ENCODE assay signal across 16 cellular contexts in the genomic region with DNA sequence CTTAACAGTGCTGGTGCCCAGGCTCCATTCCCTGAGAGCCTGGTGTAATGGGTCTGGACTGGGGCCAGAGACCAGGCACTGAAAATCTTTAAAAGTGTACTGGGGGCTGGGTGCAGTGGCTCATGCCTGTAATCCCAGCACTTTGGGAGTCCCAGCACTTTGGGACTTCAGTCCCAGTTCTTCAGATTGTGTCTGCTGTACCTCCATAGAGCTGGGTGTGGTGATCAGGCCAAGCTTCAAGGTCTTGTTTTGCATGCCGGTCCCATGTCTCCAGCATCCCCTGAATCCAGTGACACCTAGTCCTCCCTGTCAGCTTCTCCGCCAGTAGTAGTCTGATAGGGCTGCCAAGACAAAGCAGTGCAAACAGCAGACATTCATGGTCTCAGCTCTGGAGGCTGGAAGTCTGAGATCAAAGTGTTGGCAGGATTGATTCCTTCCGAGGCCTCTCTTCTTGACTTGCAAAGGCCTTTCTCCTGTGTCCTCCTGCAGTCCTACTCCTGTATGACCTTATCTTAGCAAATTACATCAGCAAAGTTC.
DNase-seq lines count a peak whose midpoint lies in the region; ATAC-seq, FAIRE-seq and TF ChIP-seq lines count a peak whose summit lies in the region.
"Had no signal": no experiment of that assay in that cellular context is flagged by ENCODE, and none has a peak within 500 bp of the region (broad histone marks: within the 10 kb centered on the region; RNA-seq: fewer than 3 reads in every experiment).

No MANE protein-coding gene starts in this region.

- H3K4me3 Mint-ChIP-seq in activated B cell treated with CpG ODN at 0.5 μM for 24 hours = peak overlapping the region; percentile 15
- no peak overlapping the region for H3K4me3 Mint-ChIP-seq in memory B cell
- H3K4me3 Mint-ChIP-seq: CD4-positive, alpha-beta T cell had no signal

- no peak overlapping the region for H2AK5ac ChIP-seq in mesendoderm (ENCODE audit: low read length)

- no peak overlapping the region for H4K5ac ChIP-seq in mesendoderm (ENCODE audit: low read length)

- H3K36me3 Mint-ChIP-seq in activated B cell treated with CpG ODN at 0.5 μM for 24 hours (ENCODE audit: low read depth) (no peaks in the 10 kb centered on the region), memory B cell (no peaks in the 10 kb centered on the region)

- no peak overlapping the region for H3K4me2 ChIP-seq in mesendoderm (ENCODE audit: low read length)

- no peak overlapping the region for H3K56ac ChIP-seq in mesendoderm (ENCODE audit: low read length)

- H3K23ac ChIP-seq in mesendoderm (ENCODE audit: low read length) = no peak overlapping the region

- H3K27me3 ChIP-seq in mesendoderm (ENCODE audit: insufficient read depth, low read length, poor library complexity) (no peaks in the 10 kb centered on the region), right cardiac atrium (ENCODE audit: control insufficient read depth, insufficient read depth) (no peaks in the 10 kb centered on the region)

- no peaks in the 10 kb centered on the region for H3K79me1 ChIP-seq in mesendoderm (ENCODE audit: low read length)

- H3K4me1 ChIP-seq in HEK293 (ENCODE audit: control insufficient read depth, insufficient read depth, low read length) (no peaks in the 10 kb centered on the region), mesendoderm (ENCODE audit: control insufficient read depth, low read depth, low read length) (no peaks in the 10 kb centered on the region), right cardiac atrium (ENCODE audit: control insufficient read depth, insufficient read depth, low read length) (no peaks in the 10 kb centered on the region)

- no peak overlapping the region for H2BK5ac ChIP-seq in mesendoderm (ENCODE audit: low read length)

- H3K27ac Mint-ChIP-seq in activated B cell treated with CpG ODN at 0.5 μM for 24 hours = no peak overlapping the region
- peak overlapping the region; percentile 24 for H3K27ac Mint-ChIP-seq in memory B cell
- H3K27ac Mint-ChIP-seq: CD4-positive, alpha-beta T cell had no signal

- CTCF ChIA-PET in HEK293 (lab: Yijun Ruan, JAX) (no interaction called here), activated B cell treated with CpG ODN at 0.5 μM for 24 hours (lab: Charles Lee) (no interaction called here)

- no peak overlapping the region for H3K18ac ChIP-seq in mesendoderm (ENCODE audit: low read length)

- no peak overlapping the region for H3K4ac ChIP-seq in mesendoderm (ENCODE audit: low read depth, low read length)

- H3K27me3 Mint-ChIP-seq in activated B cell treated with CpG ODN at 0.5 μM for 24 hours (no peaks in the 10 kb centered on the region), memory B cell (no peaks in the 10 kb centered on the region)
- H3K27me3 Mint-ChIP-seq: CD4-positive, alpha-beta T cell had no signal

- DNase-seq in GM18507 (ENCODE audit: extremely low spot score, insufficient read length, low read depth) (no peak), activated B cell treated with CpG ODN at 0.5 μM for 24 hours (no peak), memory B cell (ENCODE audit: low spot score in 2 of 2) (no peak), mesendoderm (no peak), NCI-H2227 treated with DMSO at 0.1 percent for 48 hours (lab: John Stamatoyannopoulos, UW) (no peak), right cardiac atrium (no peak)
- DNase-seq: ACHN; C1 segment of cervical spinal cord; Calu3; CD4-positive, alpha-beta T cell; DMS 273 treated with DMSO at 0.1 percent for 48 hours; HCEC 1CT had no signal

- no peak overlapping the region for H4K8ac ChIP-seq in mesendoderm (ENCODE audit: low read depth, low read length)

- H3K9me3 ChIP-seq in HEK293 (ENCODE audit: control insufficient read depth, insufficient read depth, low read depth, low read length) = no peaks in the 10 kb centered on the region
- no peaks in the 10 kb centered on the region for H3K9me3 ChIP-seq in right cardiac atrium (ENCODE audit: control insufficient read depth, low read length)

- H3K9me3 Mint-ChIP-seq in activated B cell treated with CpG ODN at 0.5 μM for 24 hours (no peaks in the 10 kb centered on the region), memory B cell (no peaks in the 10 kb centered on the region)
- H3K9me3 Mint-ChIP-seq: CD4-positive, alpha-beta T cell had no signal

- intact Hi-C loops in activated B cell treated with CpG ODN at 0.5 μM for 24 hours (cut with micrococcal nuclease) = loop anchor here (10.0 kb wide), 1 partner anchor 1725 kb away; no protein-coding TSS in a partner anchor
- intact Hi-C loops in right cardiac atrium (cut with DNase I) = loop anchor here in 3 of 4 donors (10.0 kb wide), 3 partner anchors 525 to 815 kb away; no protein-coding TSS in a partner anchor

- TF ChIP-seq CTCF in HEK293 (tag by site-specific recombination; IDR thresholded peaks at IDR 0.05) = no peak
- TF ChIP-seq CTCF in activated B cell treated with CpG ODN at 0.5 μM for 24 hours (IDR thresholded peaks at IDR 0.05) = no peak

- no peak overlapping the region for H2BK120ac ChIP-seq in mesendoderm (ENCODE audit: low read depth, low read length)

- WGBS in mesendoderm (ENCODE audit: extremely low coverage, insufficient coverage, low lambda C conversion rate) = no CpG with 5 or more reads among the region's 3 CpGs
- WGBS in right cardiac atrium = 85% methylated on average over 3 of the region's 3 CpGs

- FAIRE-seq in GM18507 (lab: Jason Lieb, UNC) = peak; percentile 35
- FAIRE-seq: H1, K562 had no signal

- H3K4me1 Mint-ChIP-seq in activated B cell treated with CpG ODN at 0.5 μM for 24 hours = peaks cover 45% of the 10 kb centered on the region
- peaks cover 41% of the 10 kb centered on the region for H3K4me1 Mint-ChIP-seq in memory B cell

- H3K79me2 ChIP-seq in mesendoderm (ENCODE audit: control insufficient read depth, insufficient read depth, low read length) = no peaks in the 10 kb centered on the region

- no peak overlapping the region for H2BK15ac ChIP-seq in mesendoderm (replicated peaks; ENCODE audit: low read depth)

- H3K9ac ChIP-seq in mesendoderm (ENCODE audit: low read length) = no peak overlapping the region

- H3K27ac ChIP-seq in HEK293 (ENCODE audit: extremely low read depth, low read depth, low read length) (no peak overlapping the region), mesendoderm (ENCODE audit: low read depth, low read length) (no peak overlapping the region), right cardiac atrium (ENCODE audit: low read length) (no peak overlapping the region)

- H3K4me3 ChIP-seq in HEK293 (ENCODE audit: low read depth, low read length) = no peak overlapping the region
- H3K4me3 ChIP-seq in mesendoderm (ENCODE audit: low read length) = no peak overlapping the region
- H3K4me3 ChIP-seq in right cardiac atrium (ENCODE audit: low read length) = no peak overlapping the region
- H3K4me3 ChIP-seq: K562 had no signal

- POLR2A ChIA-PET in HEK293 (lab: Yijun Ruan, JAX) (no interaction called here), activated B cell treated with CpG ODN at 0.5 μM for 24 hours (lab: Charles Lee) (no interaction called here)

- H3K36me3 ChIP-seq in HEK293 (ENCODE audit: control insufficient read depth in 2 of 2, insufficient read depth in 1 of 2, low read length in 2 of 2) = no peaks in the 10 kb centered on the region
- H3K36me3 ChIP-seq in mesendoderm (ENCODE audit: control insufficient read depth, insufficient read depth, low read length) = no peaks in the 10 kb centered on the region

- no peak for ATAC-seq in activated B cell treated with CpG ODN at 0.5 μM for 24 hours (ENCODE audit: low read depth)
- ATAC-seq in memory B cell (ENCODE audit: low read depth) = no peak
- ATAC-seq in GM19452 (IDR thresholded peaks at IDR 0.05; ENCODE audit: unreplicated experiment) = no peak
- ATAC-seq in right cardiac atrium = no peak
- ATAC-seq: K562 had no signal

TF ChIP-seq in HEK293, 187 proteins besides CTCF, POLR2A, EP300 and RAD21:
- TF ChIP-seq ZFP37 (tag by site-specific recombination; IDR thresholded peaks at IDR 0.05) (no peak), ZNF157 (tag by site-specific recombination; IDR thresholded peaks at IDR 0.05) (peak; percentile 95)
- TF ChIP-seq, protein P1, sequence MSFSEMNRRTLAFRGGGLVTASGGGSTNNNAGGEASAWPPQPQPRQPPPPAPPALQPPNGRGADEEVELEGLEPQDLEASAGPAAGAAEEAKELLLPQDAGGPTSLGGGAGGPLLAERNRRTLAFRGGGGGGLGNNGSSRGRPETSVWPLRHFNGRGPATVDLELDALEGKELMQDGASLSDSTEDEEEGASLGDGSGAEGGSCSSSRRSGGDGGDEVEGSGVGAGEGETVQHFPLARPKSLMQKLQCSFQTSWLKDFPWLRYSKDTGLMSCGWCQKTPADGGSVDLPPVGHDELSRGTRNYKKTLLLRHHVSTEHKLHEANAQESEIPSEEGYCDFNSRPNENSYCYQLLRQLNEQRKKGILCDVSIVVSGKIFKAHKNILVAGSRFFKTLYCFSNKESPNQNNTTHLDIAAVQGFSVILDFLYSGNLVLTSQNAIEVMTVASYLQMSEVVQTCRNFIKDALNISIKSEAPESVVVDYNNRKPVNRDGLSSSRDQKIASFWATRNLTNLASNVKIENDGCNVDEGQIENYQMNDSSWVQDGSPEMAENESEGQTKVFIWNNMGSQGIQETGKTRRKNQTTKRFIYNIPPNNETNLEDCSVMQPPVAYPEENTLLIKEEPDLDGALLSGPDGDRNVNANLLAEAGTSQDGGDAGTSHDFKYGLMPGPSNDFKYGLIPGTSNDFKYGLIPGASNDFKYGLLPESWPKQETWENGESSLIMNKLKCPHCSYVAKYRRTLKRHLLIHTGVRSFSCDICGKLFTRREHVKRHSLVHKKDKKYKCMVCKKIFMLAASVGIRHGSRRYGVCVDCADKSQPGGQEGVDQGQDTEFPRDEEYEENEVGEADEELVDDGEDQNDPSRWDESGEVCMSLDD (tag by site-specific recombination; IDR thresholded peaks at IDR 0.05) = no peak
